In the genomic region with DNA sequence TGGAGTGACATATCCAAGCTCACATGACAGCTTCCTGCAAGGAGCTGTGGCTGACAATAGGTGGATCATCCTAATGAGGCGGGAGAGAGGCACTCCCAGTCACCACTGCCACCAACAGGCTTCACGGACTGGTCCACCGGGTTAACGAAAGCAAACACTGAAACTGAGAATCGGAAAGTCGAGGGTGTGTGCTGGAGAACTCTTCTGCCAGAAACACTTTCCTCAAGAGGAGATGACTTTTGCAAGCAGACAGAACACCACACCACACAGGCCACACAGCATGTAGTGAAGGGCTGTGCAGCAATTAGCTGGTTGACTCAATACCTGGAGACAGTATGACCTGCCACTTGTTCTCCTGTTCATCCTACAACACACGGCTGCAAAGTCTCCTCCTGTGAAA, we compare ENCODE assay signal across 1 cellular context.
TF ChIP-seq lines count a peak whose summit lies in the region.

No MANE protein-coding gene starts in this region.

TF ChIP-seq in GM23338, 12 proteins besides CTCF, POLR2A, EP300 and RAD21 (continued from another document):
- TF ChIP-seq, protein P1, sequence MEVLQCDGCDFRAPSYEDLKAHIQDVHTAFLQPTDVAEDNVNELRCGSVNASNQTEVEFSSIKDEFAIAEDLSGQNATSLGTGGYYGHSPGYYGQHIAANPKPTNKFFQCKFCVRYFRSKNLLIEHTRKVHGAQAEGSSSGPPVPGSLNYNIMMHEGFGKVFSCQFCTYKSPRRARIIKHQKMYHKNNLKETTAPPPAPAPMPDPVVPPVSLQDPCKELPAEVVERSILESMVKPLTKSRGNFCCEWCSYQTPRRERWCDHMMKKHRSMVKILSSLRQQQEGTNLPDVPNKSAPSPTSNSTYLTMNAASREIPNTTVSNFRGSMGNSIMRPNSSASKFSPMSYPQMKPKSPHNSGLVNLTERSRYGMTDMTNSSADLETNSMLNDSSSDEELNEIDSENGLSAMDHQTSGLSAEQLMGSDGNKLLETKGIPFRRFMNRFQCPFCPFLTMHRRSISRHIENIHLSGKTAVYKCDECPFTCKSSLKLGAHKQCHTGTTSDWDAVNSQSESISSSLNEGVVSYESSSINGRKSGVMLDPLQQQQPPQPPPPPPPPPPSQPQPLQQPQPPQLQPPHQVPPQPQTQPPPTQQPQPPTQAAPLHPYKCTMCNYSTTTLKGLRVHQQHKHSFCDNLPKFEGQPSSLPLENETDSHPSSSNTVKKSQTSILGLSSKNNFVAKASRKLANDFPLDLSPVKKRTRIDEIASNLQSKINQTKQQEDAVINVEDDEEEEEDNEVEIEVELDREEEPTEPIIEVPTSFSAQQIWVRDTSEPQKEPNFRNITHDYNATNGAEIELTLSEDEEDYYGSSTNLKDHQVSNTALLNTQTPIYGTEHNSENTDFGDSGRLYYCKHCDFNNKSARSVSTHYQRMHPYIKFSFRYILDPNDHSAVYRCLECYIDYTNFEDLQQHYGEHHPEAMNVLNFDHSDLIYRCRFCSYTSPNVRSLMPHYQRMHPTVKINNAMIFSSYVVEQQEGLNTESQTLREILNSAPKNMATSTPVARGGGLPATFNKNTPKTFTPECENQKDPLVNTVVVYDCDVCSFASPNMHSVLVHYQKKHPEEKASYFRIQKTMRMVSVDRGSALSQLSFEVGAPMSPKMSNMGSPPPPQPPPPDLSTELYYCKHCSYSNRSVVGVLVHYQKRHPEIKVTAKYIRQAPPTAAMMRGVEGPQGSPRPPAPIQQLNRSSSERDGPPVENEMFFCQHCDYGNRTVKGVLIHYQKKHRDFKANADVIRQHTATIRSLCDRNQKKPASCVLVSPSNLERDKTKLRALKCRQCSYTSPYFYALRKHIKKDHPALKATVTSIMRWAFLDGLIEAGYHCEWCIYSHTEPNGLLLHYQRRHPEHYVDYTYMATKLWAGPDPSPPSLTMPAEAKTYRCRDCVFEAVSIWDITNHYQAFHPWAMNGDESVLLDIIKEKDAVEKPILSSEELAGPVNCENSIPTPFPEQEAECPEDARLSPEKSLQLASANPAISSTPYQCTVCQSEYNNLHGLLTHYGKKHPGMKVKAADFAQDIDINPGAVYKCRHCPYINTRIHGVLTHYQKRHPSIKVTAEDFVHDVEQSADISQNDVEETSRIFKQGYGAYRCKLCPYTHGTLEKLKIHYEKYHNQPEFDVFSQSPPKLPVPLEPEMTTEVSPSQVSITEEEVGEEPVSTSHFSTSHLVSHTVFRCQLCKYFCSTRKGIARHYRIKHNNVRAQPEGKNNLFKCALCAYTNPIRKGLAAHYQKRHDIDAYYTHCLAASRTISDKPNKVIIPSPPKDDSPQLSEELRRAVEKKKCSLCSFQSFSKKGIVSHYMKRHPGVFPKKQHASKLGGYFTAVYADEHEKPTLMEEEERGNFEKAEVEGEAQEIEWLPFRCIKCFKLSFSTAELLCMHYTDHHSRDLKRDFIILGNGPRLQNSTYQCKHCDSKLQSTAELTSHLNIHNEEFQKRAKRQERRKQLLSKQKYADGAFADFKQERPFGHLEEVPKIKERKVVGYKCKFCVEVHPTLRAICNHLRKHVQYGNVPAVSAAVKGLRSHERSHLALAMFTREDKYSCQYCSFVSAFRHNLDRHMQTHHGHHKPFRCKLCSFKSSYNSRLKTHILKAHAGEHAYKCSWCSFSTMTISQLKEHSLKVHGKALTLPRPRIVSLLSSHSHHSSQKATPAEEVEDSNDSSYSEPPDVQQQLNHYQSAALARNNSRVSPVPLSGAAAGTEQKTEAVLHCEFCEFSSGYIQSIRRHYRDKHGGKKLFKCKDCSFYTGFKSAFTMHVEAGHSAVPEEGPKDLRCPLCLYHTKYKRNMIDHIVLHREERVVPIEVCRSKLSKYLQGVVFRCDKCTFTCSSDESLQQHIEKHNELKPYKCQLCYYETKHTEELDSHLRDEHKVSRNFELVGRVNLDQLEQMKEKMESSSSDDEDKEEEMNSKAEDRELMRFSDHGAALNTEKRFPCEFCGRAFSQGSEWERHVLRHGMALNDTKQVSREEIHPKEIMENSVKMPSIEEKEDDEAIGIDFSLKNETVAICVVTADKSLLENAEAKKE (CRISPR knock-in tag; IDR thresholded peaks at IDR 0.05) = no peak
- no peak for TF ChIP-seq EZH2phosphoT487 (IDR thresholded peaks at IDR 0.05; ENCODE audit: unreplicated experiment)
- no peak for TF ChIP-seq STAT1 (IDR thresholded peaks at IDR 0.05; ENCODE audit: unreplicated experiment)
- TF ChIP-seq ZNF114 (CRISPR knock-in tag; IDR thresholded peaks at IDR 0.05) = no peak
- TF ChIP-seq, protein P2, sequence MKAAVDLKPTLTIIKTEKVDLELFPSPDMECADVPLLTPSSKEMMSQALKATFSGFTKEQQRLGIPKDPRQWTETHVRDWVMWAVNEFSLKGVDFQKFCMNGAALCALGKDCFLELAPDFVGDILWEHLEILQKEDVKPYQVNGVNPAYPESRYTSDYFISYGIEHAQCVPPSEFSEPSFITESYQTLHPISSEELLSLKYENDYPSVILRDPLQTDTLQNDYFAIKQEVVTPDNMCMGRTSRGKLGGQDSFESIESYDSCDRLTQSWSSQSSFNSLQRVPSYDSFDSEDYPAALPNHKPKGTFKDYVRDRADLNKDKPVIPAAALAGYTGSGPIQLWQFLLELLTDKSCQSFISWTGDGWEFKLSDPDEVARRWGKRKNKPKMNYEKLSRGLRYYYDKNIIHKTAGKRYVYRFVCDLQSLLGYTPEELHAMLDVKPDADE (IDR thresholded peaks at IDR 0.05) = no peak
- no peak for TF ChIP-seq CREB1 (CRISPR knock-in tag; IDR thresholded peaks at IDR 0.05; ENCODE audit: low read depth)
